Comparison of ENCODE assay signal across 17 cellular contexts in genomic region chr7:33392143-33392542, GRCh38.
DNase-seq lines count a peak whose midpoint lies in the region; TF ChIP-seq lines count a peak whose summit lies in the region.
"Had no signal": no experiment of that assay in that cellular context is flagged by ENCODE, and none has a peak within 500 bp of the region (broad histone marks: within the 10 kb centered on the region; RNA-seq: fewer than 3 reads in every experiment).

No MANE protein-coding gene starts in this region.

- H3K4me3 Mint-ChIP-seq in activated CD4-positive, alpha-beta T cell treated with anti-CD3 and anti-CD28 coated beads, Interleukin-2, amount 10 ng/mL, durations not matched to agents 7 days and 5 days, result no peak overlapping the region
- H3K4me3 Mint-ChIP-seq: activated naive CD8-positive, alpha-beta T cell; effector memory CD8-positive, alpha-beta T cell; GM23338; neural crest cell had no signal

- POLR2A ChIA-PET in activated CD4-positive, alpha-beta T cell treated with anti-CD3 and anti-CD28 coated beads, Interleukin-2, amount 10 ng/mL, durations not matched to agents 7 days and 5 days (lab: Charles Lee), result no interaction called here

- TF ChIP-seq CTCF in uterus (IDR thresholded peaks at IDR 0.05), result no peak

- H3K27me3 ChIP-seq in uterus, result no peaks in the 10 kb centered on the region
- H3K27me3 ChIP-seq: breast epithelium, tibial nerve had no signal

- no peak for TF ChIP-seq POLR2A in uterus (IDR thresholded peaks at IDR 0.05)

- H3K4me3 ChIP-seq in uterus, result no peak overlapping the region
- H3K4me3 ChIP-seq: breast epithelium, GM23338, tibial nerve had no signal

- H3K4me1 ChIP-seq in uterus, result no peaks in the 10 kb centered on the region
- H3K4me1 ChIP-seq: breast epithelium, tibial nerve had no signal

- H3K36me3 Mint-ChIP-seq in activated CD4-positive, alpha-beta T cell treated with anti-CD3 and anti-CD28 coated beads, Interleukin-2, amount 10 ng/mL, durations not matched to agents 7 days and 5 days (ENCODE audit: low read depth), result peaks cover 5% of the 10 kb centered on the region

- intact Hi-C loops in uterus (cut with DNase I; ENCODE audit: low total_unique reads), result no loop called here

- H3K36me3 ChIP-seq in uterus, result no peaks in the 10 kb centered on the region
- H3K36me3 ChIP-seq: breast epithelium had no signal

- H3K9me3 Mint-ChIP-seq in activated CD4-positive, alpha-beta T cell treated with anti-CD3 and anti-CD28 coated beads, Interleukin-2, amount 10 ng/mL, durations not matched to agents 7 days and 5 days, result peaks cover 6% of the 10 kb centered on the region
- H3K9me3 Mint-ChIP-seq: effector memory CD8-positive, alpha-beta T cell had no signal

- H3K27ac Mint-ChIP-seq in activated CD4-positive, alpha-beta T cell treated with anti-CD3 and anti-CD28 coated beads, Interleukin-2, amount 10 ng/mL, durations not matched to agents 7 days and 5 days, result no peak overlapping the region
- H3K27ac Mint-ChIP-seq: activated naive CD8-positive, alpha-beta T cell; effector memory CD8-positive, alpha-beta T cell; GM23338 had no signal

- H3K9me3 ChIP-seq in uterus, result no peaks in the 10 kb centered on the region
- H3K9me3 ChIP-seq: breast epithelium, tibial nerve had no signal

- H3K27me3 Mint-ChIP-seq in activated CD4-positive, alpha-beta T cell treated with anti-CD3 and anti-CD28 coated beads, Interleukin-2, amount 10 ng/mL, durations not matched to agents 7 days and 5 days, result no peaks in the 10 kb centered on the region
- H3K27me3 Mint-ChIP-seq: activated naive CD8-positive, alpha-beta T cell; effector memory CD8-positive, alpha-beta T cell had no signal

- peaks cover 11% of the 10 kb centered on the region for H3K4me1 Mint-ChIP-seq in activated CD4-positive, alpha-beta T cell treated with anti-CD3 and anti-CD28 coated beads, Interleukin-2, amount 10 ng/mL, durations not matched to agents 7 days and 5 days
- H3K4me1 Mint-ChIP-seq: neural crest cell had no signal

- peak; percentile 51 to 92 (median 85) for DNase-seq in NCI-H1417 (lab: John Stamatoyannopoulos, UW)
- DNase-seq in NCI-H2196 (lab: John Stamatoyannopoulos, UW; ENCODE audit: unreplicated experiment), result peak; percentile 78
- peak; percentile 98 to 99 for DNase-seq in SHP77 (lab: John Stamatoyannopoulos, UW)
- DNase-seq in activated CD4-positive, alpha-beta T cell treated with anti-CD3 and anti-CD28 coated beads, Interleukin-2, amount 10 ng/mL, durations not matched to agents 7 days and 5 days, result no peak
- DNase-seq in stimulated activated CD4-positive, alpha-beta T cell treated with anti-CD3 and anti-CD28 coated beads, Interleukin-2, amount 100 ng/mL, for 24 hours, result no peak
- no peak for DNase-seq in OCI-M1 (lab: John Stamatoyannopoulos, UW)
- DNase-seq in uterus, result no peak
- DNase-seq: activated T-cell treated with anti-CD3 and anti-CD28 coated beads for 4 hours; effector memory CD8-positive, alpha-beta T cell; MM.1S; right cardiac atrium; stimulated activated CD4-positive, alpha-beta T cell treated with anti-CD3 and anti-CD28 coated beads, Interleukin-2, amount 100 ng/mL, for 48 hours had no signal

- CTCF ChIA-PET in activated CD4-positive, alpha-beta T cell treated with anti-CD3 and anti-CD28 coated beads, Interleukin-2, amount 10 ng/mL, durations not matched to agents 7 days and 5 days (lab: Charles Lee), result interaction anchor here (0.8 kb wide), 1 partner anchor 71 kb away, joined by 3 read pairs; no protein-coding TSS in a partner anchor

- no peak overlapping the region for H3K27ac ChIP-seq in uterus
- H3K27ac ChIP-seq: breast epithelium, tibial nerve had no signal

Comparison
In these comparisons a context has a peak if more than half of its experiments do, and no peak if none do; other contexts are left out.
1. DNase-seq: peak in NCI-H1417 (3 of 3), NCI-H2196 (single experiment) and SHP77 (2 of 2); none in activated CD4-positive, alpha-beta T cell treated with anti-CD3 and anti-CD28 coated beads, Interleukin-2, amount 10 ng/mL, durations not matched to agents 7 days and 5 days (single experiment), stimulated activated CD4-positive, alpha-beta T cell treated with anti-CD3 and anti-CD28 coated beads, Interleukin-2, amount 100 ng/mL, for 24 hours (0 of 2), OCI-M1 (single experiment) and uterus (0 of 2).